Comparison of ENCODE assay signal across 22 cellular contexts in the genomic region with DNA sequence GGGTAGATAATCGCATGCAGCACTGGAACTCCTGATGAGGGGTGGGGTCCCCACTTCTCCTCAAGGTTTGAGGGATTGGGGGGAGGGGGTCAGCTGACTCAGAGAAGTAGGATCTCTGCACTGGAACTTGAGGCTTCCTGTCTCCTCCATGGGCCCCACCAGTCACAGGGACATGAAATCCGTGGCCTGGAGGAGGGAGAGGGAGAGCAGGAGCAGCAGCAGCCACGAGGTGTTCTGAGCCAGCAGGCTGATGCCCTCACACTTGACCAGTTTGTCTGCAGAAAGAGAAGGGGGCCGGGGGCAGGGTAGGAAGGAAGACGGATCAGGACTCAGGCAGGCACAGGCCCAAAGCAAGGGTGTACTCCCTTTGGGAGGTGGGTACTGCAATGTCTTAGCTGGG. TPM values are rescaled to one million over a fixed set of nuclear protein-coding genes. Genes with fewer than 3 reads are reported as not detected.
"Had no signal": no experiment of that assay in that cellular context is flagged by ENCODE, and none has a peak within 500 bp of the region (broad histone marks: within the 10 kb centered on the region; RNA-seq: fewer than 3 reads in every experiment).

No MANE protein-coding gene starts in this region.

- H3K9me3 Mint-ChIP-seq: immature natural killer cell; natural killer cell treated with Interleukin-12 subunit alpha and Interleukin-12 subunit beta and Interleukin-15 and Interleukin-18, amount 100 ng/mL, for 72 hours had no signal

- H3K4me3 ChIP-seq: adrenal gland, ascending aorta, stomach, suprapubic skin, transverse colon, uterus had no signal

- H3K27ac ChIP-seq: adrenal gland, epithelial cell of prostate, stomach, transverse colon, WERI-Rb-1 had no signal

- ATAC-seq: activated CD8-positive, alpha-beta T cell treated with anti-CD3 and anti-CD28 coated beads, Interleukin-2, amount 10 ng/mL, durations not matched to agents 7 days and 5 days; activated naive CD4-positive, alpha-beta T cell treated with anti-CD3 and anti-CD28 coated beads, Interleukin-2, amount 50 U/mL, for 72 hours; left lobe of liver; natural killer cell treated with Interleukin-12 subunit alpha and Interleukin-12 subunit beta and Interleukin-15 and Interleukin-18, amount 100 ng/mL, for 72 hours; sciatic nerve; stimulated activated memory B cell treated with anti-CD40 and anti-IgM and Interleukin-4, amounts not matched to agents 10 μg/mL and 1 μg/mL and 100 μg/mL, for 72 hours had no signal

- H3K27me3 ChIP-seq: ascending aorta, uterus had no signal

- H3K27ac Mint-ChIP-seq: activated CD8-positive, alpha-beta T cell treated with anti-CD3 and anti-CD28 coated beads, Interleukin-2, amount 10 ng/mL, durations not matched to agents 7 days and 5 days; activated naive CD4-positive, alpha-beta T cell treated with anti-CD3 and anti-CD28 coated beads, Interleukin-2, amount 50 U/mL, for 72 hours; endodermal cell; immature natural killer cell; natural killer cell treated with Interleukin-12 subunit alpha and Interleukin-12 subunit beta and Interleukin-15 and Interleukin-18, amount 100 ng/mL, for 72 hours; stimulated activated memory B cell treated with anti-CD40 and anti-IgM and Interleukin-4, amounts not matched to agents 10 μg/mL and 1 μg/mL and 100 μg/mL, for 72 hours had no signal

- H3K36me3 Mint-ChIP-seq: immature natural killer cell; natural killer cell treated with Interleukin-12 subunit alpha and Interleukin-12 subunit beta and Interleukin-15 and Interleukin-18, amount 100 ng/mL, for 72 hours; stimulated activated memory B cell treated with anti-CD40 and anti-IgM and Interleukin-4, amounts not matched to agents 10 μg/mL and 1 μg/mL and 100 μg/mL, for 72 hours had no signal

- H3K9me3 ChIP-seq: adrenal gland, ascending aorta, stomach, suprapubic skin, transverse colon, uterus had no signal

- DNase-seq: activated CD4-positive, alpha-beta T cell treated with anti-CD3 and anti-CD28 coated beads for 1 hour; activated CD4-positive, alpha-beta T cell treated with anti-CD3 and anti-CD28 coated beads, Interleukin-2, amount 50 U/mL, for 1 hour; activated CD8-positive, alpha-beta T cell treated with anti-CD3 and anti-CD28 coated beads, Interleukin-2, amount 10 ng/mL, durations not matched to agents 7 days and 5 days; adrenal gland; cortex of kidney; endodermal cell; immature natural killer cell; occipital lobe; small intestine; stimulated activated CD4-positive, alpha-beta T cell treated with anti-CD3 and anti-CD28 coated beads, Interleukin-15, amount 100 ng/mL, for 24 hours; stomach; transverse colon; uterus; WERI-Rb-1 had no signal

- H3K4me3 Mint-ChIP-seq: activated CD8-positive, alpha-beta T cell treated with anti-CD3 and anti-CD28 coated beads, Interleukin-2, amount 10 ng/mL, durations not matched to agents 7 days and 5 days; endodermal cell; immature natural killer cell; natural killer cell treated with Interleukin-12 subunit alpha and Interleukin-12 subunit beta and Interleukin-15 and Interleukin-18, amount 100 ng/mL, for 72 hours; stimulated activated memory B cell treated with anti-CD40 and anti-IgM and Interleukin-4, amounts not matched to agents 10 μg/mL and 1 μg/mL and 100 μg/mL, for 72 hours had no signal

RNA-seq across cellular contexts. Expression of a gene that starts 3.7 kb away (rescaled TPM):
- total RNA-seq: activated CD8-positive, alpha-beta T cell treated with anti-CD3 and anti-CD28 coated beads, Interleukin-2, amount 10 ng/mL, durations not matched to agents 7 days and 5 days; activated naive CD4-positive, alpha-beta T cell treated with anti-CD3 and anti-CD28 coated beads, Interleukin-2, amount 50 U/mL, for 72 hours; natural killer cell treated with Interleukin-12 subunit alpha and Interleukin-12 subunit beta and Interleukin-15 and Interleukin-18, amount 100 ng/mL, for 72 hours had no signal
- polyA plus RNA-seq: immature natural killer cell had no signal

RNA-seq across cellular contexts. Expression of a gene that starts 37.8 kb away (rescaled TPM):
- total RNA-seq: ascending aorta; natural killer cell treated with Interleukin-12 subunit alpha and Interleukin-12 subunit beta and Interleukin-15 and Interleukin-18, amount 100 ng/mL, for 72 hours had no signal
- polyA plus RNA-seq: immature natural killer cell had no signal
